17 cellular contexts compared by ENCODE assay signal in genomic region chr3:119840855-119841254, GRCh38. TPM values are rescaled to one million over a fixed set of nuclear protein-coding genes. Genes with fewer than 3 reads are reported as not detected.
DNase-seq lines count a peak whose midpoint lies in the region; ATAC-seq and TF ChIP-seq lines count a peak whose summit lies in the region.
"Had no signal": no experiment of that assay in that cellular context is flagged by ENCODE, and none has a peak within 500 bp of the region (broad histone marks: within the 10 kb centered on the region; RNA-seq: fewer than 3 reads in every experiment).

No MANE protein-coding gene starts in this region.

- H3K27ac ChIP-seq in heart right ventricle (peak overlapping the region in 6 of 10 donors; percentile 16 to 67 (median 44)), right cardiac atrium (ENCODE audit: low read length) (no peak overlapping the region), VCaP (peak overlapping the region; percentile 22; the same call in 1 of the 2 replicates), skeletal muscle tissue (ENCODE audit: low read depth, low read length) (peak overlapping the region; percentile 52)
- H3K27ac ChIP-seq: BLaER1 treated with 17β-estradiol and CSF1 and Interleukin-3, amounts not matched to agents 10 nM and 100 nM had no signal

- H3K36me3 ChIP-seq in heart right ventricle (peaks cover 0 to 40% (median 0%) of the 10 kb centered on the region in 9 donors), skeletal muscle tissue (ENCODE audit: control insufficient read depth in 3 of 3, insufficient read depth in 3 of 3, low read length in 3 of 3) (peaks cover 0 to 4% (median 0%) of the 10 kb centered on the region in 3 donors)

- TF ChIP-seq CTCF in heart right ventricle (IDR thresholded peaks at IDR 0.05) (no peak), VCaP (conservative IDR thresholded peaks at IDR 0.05) (no peak)

- DNase-seq in heart right ventricle (no peak), right cardiac atrium (no peak), myocyte (ENCODE audit: low read depth) (peak; percentile 19), NCI-H1092 (lab: John Stamatoyannopoulos, UW) (no peak), globus pallidus (ENCODE audit: low spot score) (no peak)
- DNase-seq: Calu3; CD8-positive, alpha-beta T cell; DMS79 treated with DMSO at 0.1 percent for 48 hours; GF-D8; GOT3; H7; HFFc6 had no signal

- intact Hi-C loops in heart right ventricle (cut with DNase I) = no loop called here
- intact Hi-C loops in right cardiac atrium (cut with DNase I) = no loop called here

- H3K4me3 ChIP-seq in heart right ventricle = no peak overlapping the region
- H3K4me3 ChIP-seq in right cardiac atrium (ENCODE audit: low read length) = no peak overlapping the region
- H3K4me3 ChIP-seq in skeletal muscle tissue (ENCODE audit: low read length in 3 of 3) = no peak overlapping the region
- H3K4me3 ChIP-seq: BLaER1 treated with 17β-estradiol and CSF1 and Interleukin-3, amounts not matched to agents 10 nM and 100 nM had no signal

- peaks cover 0 to 14% (median 0%) of the 10 kb centered on the region in 11 donors for H3K9me3 ChIP-seq in heart right ventricle
- no peaks in the 10 kb centered on the region for H3K9me3 ChIP-seq in right cardiac atrium (ENCODE audit: control insufficient read depth, low read length)
- no peaks in the 10 kb centered on the region for H3K9me3 ChIP-seq in skeletal muscle tissue (ENCODE audit: control insufficient read depth in 3 of 3, low read length in 3 of 3)

- ATAC-seq in heart right ventricle = peak in 7 of 8 donors; percentile 63 to 93 (median 74)
- ATAC-seq in right cardiac atrium = no peak
- ATAC-seq: CD8-positive, alpha-beta T cell; HCT116 had no signal

- H3K9ac ChIP-seq in skeletal muscle tissue (ENCODE audit: low read depth in 1 of 3, low read length in 3 of 3) = no peak overlapping the region
- H3K9ac ChIP-seq: BLaER1 treated with 17β-estradiol and CSF1 and Interleukin-3, amounts not matched to agents 10 nM and 100 nM had no signal

- H3K4me1 ChIP-seq in heart right ventricle = peaks cover 0 to 26% (median 14%) of the 10 kb centered on the region in 9 donors
- peaks cover 1% of the 10 kb centered on the region for H3K4me1 ChIP-seq in right cardiac atrium (ENCODE audit: control insufficient read depth, insufficient read depth, low read length)
- peaks cover 3 to 9% (median 5%) of the 10 kb centered on the region in 3 donors for H3K4me1 ChIP-seq in skeletal muscle tissue (ENCODE audit: control insufficient read depth in 3 of 3, insufficient read depth in 3 of 3, low read length in 3 of 3)

- no peaks in the 10 kb centered on the region for H3K27me3 ChIP-seq in heart right ventricle
- H3K27me3 ChIP-seq in right cardiac atrium (ENCODE audit: control insufficient read depth, insufficient read depth) = no peaks in the 10 kb centered on the region
- H3K27me3 ChIP-seq in skeletal muscle tissue (ENCODE audit: control insufficient read depth in 3 of 3, insufficient read depth in 3 of 3, low read length in 3 of 3) = no peaks in the 10 kb centered on the region
- H3K27me3 ChIP-seq: BLaER1 treated with 17β-estradiol and CSF1 and Interleukin-3, amounts not matched to agents 10 nM and 100 nM had no signal

- WGBS in heart right ventricle, 2 donors = 52 to 56% methylated on average over 2 of the region's 2 CpGs
- WGBS in right cardiac atrium = 63% methylated on average over 2 of the region's 2 CpGs

RNA-seq across cellular contexts. Expression of gene NR1I2, which starts 59.0 kb away (rescaled TPM):
- total RNA-seq in heart right ventricle = under 1 TPM in 7 of 10 donors, not detected in 3; 0.11 to 0.31 (median 0.21) TPM
- polyA plus RNA-seq in heart right ventricle = under 1 TPM; 0.03 to 0.15 TPM
- under 1 TPM in 1 of 4 donors, not detected in 3; 0.18 TPM for total RNA-seq in right cardiac atrium
- 0.07 TPM for polyA plus RNA-seq in right cardiac atrium
- 0.83 TPM in 1 of 2 replicates, not detected in the other for total RNA-seq in myocyte
- polyA plus RNA-seq in myocyte (2012) = not detected
- total RNA-seq in skeletal muscle tissue = under 0.01 TPM
- total RNA-seq: A172, HFFc6 had no signal

Comparison
In these comparisons a context has a peak if more than half of its experiments do, and no peak if none do; other contexts are left out.
1. ATAC-seq: peak in heart right ventricle (7 of 8); none in right cardiac atrium (0 of 2).